Comparison of ENCODE assay signal across 8 cellular contexts in genomic region chr4:140373328-140374129, GRCh38. TPM values are rescaled to one million over a fixed set of nuclear protein-coding genes. Genes with fewer than 3 reads are reported as not detected.
A peak's percentile ranks its signal among the peaks of the same experiment; 100 is the strongest.
DNase-seq lines count a peak whose midpoint lies in the region; ATAC-seq and TF ChIP-seq lines count a peak whose summit lies in the region.

Gene SCOC, plus strand, starts transcription at chr4:140373646. Its CDS starts 5,525 bp downstream, at chr4:140379171.

- peak; percentile 96 for ATAC-seq in HG02798 (IDR thresholded peaks at IDR 0.05; ENCODE audit: poor library complexity, unreplicated experiment)
- peak; percentile 98 to 100 (median 99) for ATAC-seq in heart right ventricle
- ATAC-seq in upper lobe of left lung (ENCODE audit: low FRiP score in 2 of 2) = peak; percentile 99 to 100

- H3K4me1 ChIP-seq in heart right ventricle (peaks cover 0 to 53% (median 42%) of the 10 kb centered on the region in 9 donors), upper lobe of left lung (peaks cover 13 to 41% (median 16%) of the 10 kb centered on the region in 4 donors)

- H3K4me3 ChIP-seq in GM12875 (ENCODE audit: low read depth, low read length) = peak within 1 kb of the TSS; percentile 99
- H3K4me3 ChIP-seq in heart right ventricle = peak within 1 kb of the TSS; percentile 72 to 96 (median 85)
- H3K4me3 ChIP-seq in upper lobe of left lung = peak within 1 kb of the TSS; percentile 67 to 92 (median 75)

- H3K36me3 ChIP-seq in heart right ventricle (no peaks in the 10 kb centered on the region), upper lobe of left lung (no peaks in the 10 kb centered on the region)

- H3K9me3 ChIP-seq in heart right ventricle (no peaks in the 10 kb centered on the region), upper lobe of left lung (no peaks in the 10 kb centered on the region)

- no peak for TF ChIP-seq CTCF in GM12875 (IDR thresholded peaks at IDR 0.05; ENCODE audit: borderline replicate concordance, insufficient read depth, low read depth, low read length)
- TF ChIP-seq CTCF in heart right ventricle (IDR thresholded peaks at IDR 0.05) = no peak
- TF ChIP-seq CTCF in upper lobe of left lung (IDR thresholded peaks at IDR 0.05) = peak in 1 of 6 experiments; percentile 18

- TF ChIP-seq POLR2A in upper lobe of left lung (IDR thresholded peaks at IDR 0.05) = peak in 3 of 4 donors; percentile 52 to 74 (median 63)

- H3K27ac ChIP-seq in heart right ventricle (peak within 1 kb of the TSS; percentile 84 to 97 (median 94)), upper lobe of left lung (peak within 1 kb of the TSS; percentile 78 to 88 (median 88))

- H3K27me3 ChIP-seq in heart right ventricle (no peaks in the 10 kb centered on the region), upper lobe of left lung (no peaks in the 10 kb centered on the region)

- 0% methylated on average over 60 to 63 of the region's 63 CpGs for WGBS in heart right ventricle, 2 donors
- 1 to 3% methylated on average over 11 to 42 of the region's 63 CpGs for WGBS in upper lobe of left lung, 2 donors

- intact Hi-C loops in heart right ventricle (cut with DNase I) (loop anchor here in 6 of 10 donors (5.0 to 10.0 kb wide), 5 partner anchors 54 to 384 kb away; partner anchors contain the start of genes ELMOD2 (in 3 of the 6), TBC1D9 (in 2 of the 6) and CLGN (in 1 of the 6)), posterior cingulate gyrus (cut with DNase I) (loop anchor here (2.0 kb wide), 1 partner anchor 151 kb away; the partner anchor contains the start of gene ELMOD2)

- DNase-seq in NCI-H1436 (lab: John Stamatoyannopoulos, UW) = peak; percentile 98
- peak; percentile 93 to 97 (median 95) for DNase-seq in T-helper 1 cell
- DNase-seq in amniotic epithelial cell (ENCODE audit: low read depth) = peak; percentile 98
- peak; percentile 98 to 99 for DNase-seq in heart right ventricle
- peak; percentile 98 to 100 (median 99) for DNase-seq in posterior cingulate gyrus
- DNase-seq in upper lobe of left lung = peak; percentile 97 to 99

- no peak for TF ChIP-seq EP300 in upper lobe of left lung (IDR thresholded peaks at IDR 0.05)

RNA-seq across cellular contexts. Expression of gene SCOC, which starts in this region (rescaled TPM):
- total RNA-seq in heart right ventricle = 10 to 100 TPM; 61.8 to 76.8 (median 67.0) TPM
- 10 to 100 TPM; 41.0 to 55.8 TPM for polyA plus RNA-seq in heart right ventricle
- total RNA-seq in upper lobe of left lung = 10 to 100 TPM in 5 of 6 donors, 1 to 10 TPM in 1; 2.8 to 55.2 (median 33.2) TPM

Comparison
In these comparisons a context has a peak if more than half of its experiments do, and no peak if none do; other contexts are left out.
1. Peak in every context shown above with its lines: DNase-seq, ATAC-seq, H3K4me3 ChIP-seq and H3K27ac ChIP-seq.